22 cellular contexts compared by ENCODE assay signal in the genomic region with DNA sequence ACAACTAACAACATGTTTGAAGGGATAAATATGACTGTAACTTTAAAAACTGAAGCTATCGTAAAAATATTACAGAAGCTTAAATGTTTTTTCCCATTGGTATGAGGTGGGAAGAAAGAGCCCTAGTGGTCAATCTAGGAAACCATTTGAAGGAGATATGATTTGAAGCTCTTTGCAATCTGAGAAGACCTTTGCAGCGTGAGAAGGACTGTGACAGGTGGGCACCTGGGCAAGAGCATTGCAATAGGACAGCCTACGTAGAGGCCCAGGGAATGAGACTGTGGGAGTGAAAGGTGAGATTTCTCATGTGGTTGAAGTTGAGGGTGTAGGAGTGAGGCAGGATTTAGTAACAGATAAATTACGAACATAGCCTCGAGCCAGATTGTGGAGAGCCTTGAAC.
DNase-seq lines count a peak whose midpoint lies in the region; ATAC-seq and TF ChIP-seq lines count a peak whose summit lies in the region.
"Had no signal": no experiment of that assay in that cellular context is flagged by ENCODE, and none has a peak within 500 bp of the region (broad histone marks: within the 10 kb centered on the region; RNA-seq: fewer than 3 reads in every experiment).

No MANE protein-coding gene starts in this region.

- POLR2A ChIA-PET in HEK293 (lab: Yijun Ruan, JAX), result no interaction called here

- H2BK15ac ChIP-seq in mesendoderm (replicated peaks; ENCODE audit: low read depth), result no peak overlapping the region

- H3K4me3 ChIP-seq in BE2C (ENCODE audit: low read depth, low read length) (no peak overlapping the region), HEK293 (ENCODE audit: low read depth, low read length) (no peak overlapping the region), SJCRH30 (no peak overlapping the region), mesendoderm (ENCODE audit: low read length) (no peak overlapping the region)
- H3K4me3 ChIP-seq: colonic mucosa, heart left ventricle, suprapubic skin had no signal

- CTCF ChIA-PET in HEK293 (lab: Yijun Ruan, JAX), result interaction anchor here (0.7 to 1.6 kb wide), 6 partner anchors 9 to 755 kb away, joined by 3 to 7 read pairs (median 4); no protein-coding TSS in a partner anchor

- peak; percentile 33 for TF ChIP-seq CTCF in BE2C (IDR thresholded peaks at IDR 0.05; ENCODE audit: low read depth, low read length)
- TF ChIP-seq CTCF in HEK293 (tag by site-specific recombination; IDR thresholded peaks at IDR 0.05), result no peak

- H4K5ac ChIP-seq in mesendoderm (ENCODE audit: low read length), result no peak overlapping the region

- peaks cover 5% of the 10 kb centered on the region; the same call in 1 of the 2 replicates for H3K4me1 ChIP-seq in BE2C
- no peaks in the 10 kb centered on the region for H3K4me1 ChIP-seq in HEK293 (ENCODE audit: control insufficient read depth, insufficient read depth, low read length)
- H3K4me1 ChIP-seq in SJCRH30, result peaks cover 5% of the 10 kb centered on the region
- H3K4me1 ChIP-seq in mesendoderm (ENCODE audit: control insufficient read depth, low read depth, low read length), result no peaks in the 10 kb centered on the region
- H3K4me1 ChIP-seq: colonic mucosa, heart left ventricle, suprapubic skin had no signal

- H2BK5ac ChIP-seq in mesendoderm (ENCODE audit: low read length), result no peak overlapping the region

- no peak overlapping the region for H3K23ac ChIP-seq in mesendoderm (ENCODE audit: low read length)

- no peak overlapping the region for H2AK5ac ChIP-seq in mesendoderm (ENCODE audit: low read length)

- no peak overlapping the region for H4K8ac ChIP-seq in mesendoderm (ENCODE audit: low read depth, low read length)

- no peak overlapping the region for H3K56ac ChIP-seq in mesendoderm (ENCODE audit: low read length)

- H3K18ac ChIP-seq in mesendoderm (ENCODE audit: low read length), result no peak overlapping the region

- no peak overlapping the region for H2BK120ac ChIP-seq in mesendoderm (ENCODE audit: low read depth, low read length)

- no peak for ATAC-seq in GM19455 (IDR thresholded peaks at IDR 0.05; ENCODE audit: unreplicated experiment)
- ATAC-seq: activated CD8-positive, alpha-beta T cell treated with anti-CD3 and anti-CD28 coated beads for 36 hours; heart left ventricle; left lobe of liver; stimulated activated memory B cell treated with anti-CD40 and anti-IgM and Interleukin-4, amounts not matched to agents 10 μg/mL and 1 μg/mL and 100 μg/mL, for 72 hours had no signal

- WGBS in mesendoderm (ENCODE audit: extremely low coverage, insufficient coverage, low lambda C conversion rate), result no CpG with 5 or more reads among the region's 5 CpGs

- H3K27ac ChIP-seq in HEK293 (ENCODE audit: extremely low read depth, low read depth, low read length), result no peak overlapping the region
- H3K27ac ChIP-seq in SJCRH30, result no peak overlapping the region
- no peak overlapping the region for H3K27ac ChIP-seq in mesendoderm (ENCODE audit: low read depth, low read length)
- H3K27ac ChIP-seq: colonic mucosa, heart left ventricle, suprapubic skin had no signal

- DNase-seq in BE2C (no peak), SJCRH30 (peak; percentile 20 to 63), mesendoderm (peak; percentile 17), NCI-H524 (lab: John Stamatoyannopoulos, UW) (no peak), NCI-H345 (lab: John Stamatoyannopoulos, UW) (no peak), NCI-H510A (lab: John Stamatoyannopoulos, UW) (no peak)
- DNase-seq: activated CD4-positive, CD25-positive, alpha-beta regulatory T cell treated with anti-CD3 and anti-CD28 coated beads, Interleukin-2, amount 50 U/mL, for 72 hours; activated CD8-positive, alpha-beta T cell treated with anti-CD3 and anti-CD28 coated beads for 36 hours; activated gamma-delta T cell treated with Interleukin-2 at 50 U/mL for 16 hours; colonic mucosa; GDM1; heart left ventricle; Karpas-422; NCI-H1048; NCI-H187 treated with DMSO at 0.1 percent for 48 hours; NCI-H510A treated with DMSO at 0.1 percent for 48 hours; small intestine had no signal

- H3K79me2 ChIP-seq in mesendoderm (ENCODE audit: control insufficient read depth, insufficient read depth, low read length), result no peaks in the 10 kb centered on the region

- H3K27me3 ChIP-seq in BE2C (no peaks in the 10 kb centered on the region), SJCRH30 (no peaks in the 10 kb centered on the region), mesendoderm (ENCODE audit: insufficient read depth, low read length, poor library complexity) (no peaks in the 10 kb centered on the region)
- H3K27me3 ChIP-seq: colonic mucosa, heart left ventricle, suprapubic skin had no signal

- H3K4ac ChIP-seq in mesendoderm (ENCODE audit: low read depth, low read length), result no peak overlapping the region

- no peak overlapping the region for H3K4me2 ChIP-seq in mesendoderm (ENCODE audit: low read length)

- H3K79me1 ChIP-seq in mesendoderm (ENCODE audit: low read length), result no peaks in the 10 kb centered on the region

- no peaks in the 10 kb centered on the region for H3K9me3 ChIP-seq in BE2C
- H3K9me3 ChIP-seq in HEK293 (ENCODE audit: control insufficient read depth, insufficient read depth, low read depth, low read length), result no peaks in the 10 kb centered on the region
- no peaks in the 10 kb centered on the region for H3K9me3 ChIP-seq in SJCRH30 (replicated peaks)
- H3K9me3 ChIP-seq: colonic mucosa, heart left ventricle, suprapubic skin had no signal

- H3K9ac ChIP-seq in mesendoderm (ENCODE audit: low read length), result no peak overlapping the region

- no peaks in the 10 kb centered on the region for H3K36me3 ChIP-seq in BE2C
- H3K36me3 ChIP-seq in HEK293 (ENCODE audit: control insufficient read depth in 2 of 2, insufficient read depth in 1 of 2, low read length in 2 of 2), result no peaks in the 10 kb centered on the region
- no peaks in the 10 kb centered on the region for H3K36me3 ChIP-seq in SJCRH30
- H3K36me3 ChIP-seq in mesendoderm (ENCODE audit: control insufficient read depth, insufficient read depth, low read length), result no peaks in the 10 kb centered on the region
- H3K36me3 ChIP-seq: colonic mucosa, heart left ventricle, suprapubic skin had no signal

TF ChIP-seq in HEK293, 187 proteins besides CTCF, POLR2A, EP300 and RAD21:
- no peak for TF ChIP-seq ZNF155 (tag by site-specific recombination; IDR thresholded peaks at IDR 0.05)
- TF ChIP-seq EGR2 (tag by site-specific recombination; IDR thresholded peaks at IDR 0.05; ENCODE audit: low read depth), result peak; percentile 50; the same call in 1 of the 2 replicates
- peak; percentile 52 for TF ChIP-seq ZFHX2 (tag by site-specific recombination; conservative IDR thresholded peaks at IDR 0.05)
- TF ChIP-seq, protein P1, sequence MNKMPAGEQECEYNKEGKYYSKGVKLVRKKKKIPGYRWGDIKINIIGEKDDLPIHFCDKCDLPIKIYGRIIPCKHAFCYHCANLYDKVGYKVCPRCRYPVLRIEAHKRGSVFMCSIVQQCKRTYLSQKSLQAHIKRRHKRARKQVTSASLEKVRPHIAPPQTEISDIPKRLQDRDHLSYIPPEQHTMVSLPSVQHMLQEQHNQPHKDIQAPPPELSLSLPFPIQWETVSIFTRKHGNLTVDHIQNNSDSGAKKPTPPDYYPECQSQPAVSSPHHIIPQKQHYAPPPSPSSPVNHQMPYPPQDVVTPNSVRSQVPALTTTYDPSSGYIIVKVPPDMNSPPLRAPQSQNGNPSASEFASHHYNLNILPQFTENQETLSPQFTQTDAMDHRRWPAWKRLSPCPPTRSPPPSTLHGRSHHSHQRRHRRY (tag by site-specific recombination; IDR thresholded peaks at IDR 0.05), result no peak

Comparison
In these comparisons a context has a peak if more than half of its experiments do, and no peak if none do; other contexts are left out.
1. DNase-seq: peak in SJCRH30 (2 of 2) and mesendoderm (single experiment); none in BE2C (single experiment), NCI-H524 (0 of 2), NCI-H345 (single experiment) and NCI-H510A (single experiment).